In the genomic region with DNA sequence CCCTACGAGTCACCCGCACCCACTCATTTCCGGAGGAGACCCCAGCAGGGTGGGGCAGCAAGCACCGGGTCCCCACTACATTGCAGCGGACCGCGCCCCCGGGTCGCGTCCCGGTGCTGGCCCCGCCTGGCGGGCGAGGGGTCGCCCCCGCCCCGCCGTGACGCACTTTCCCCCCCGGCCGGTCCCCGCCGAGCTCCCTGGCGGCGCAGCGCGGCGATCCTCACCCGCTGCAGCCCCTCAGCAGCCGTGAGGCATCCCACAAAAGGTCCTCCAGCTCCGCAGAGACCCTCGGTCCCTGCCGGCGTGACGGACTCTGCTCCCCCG, we compare ENCODE assay signal across 8 cellular contexts.
DNase-seq lines count a peak whose midpoint lies in the region; ATAC-seq and TF ChIP-seq lines count a peak whose summit lies in the region.

No MANE protein-coding gene starts in this region.

- H3K9me3 ChIP-seq in neutrophil: no peaks in the 10 kb centered on the region

- H3K36me3 ChIP-seq in neutrophil: no peaks in the 10 kb centered on the region

- peaks cover 15 to 18% of the 10 kb centered on the region in 2 experiments for H3K4me1 ChIP-seq in neutrophil (ENCODE audit: control insufficient read depth in 1 of 2, insufficient read depth in 1 of 2, low read depth in 1 of 2, low read length in 1 of 2)

- peak overlapping the region; percentile 49 to 52 for H3K4me3 ChIP-seq in neutrophil (ENCODE audit: low read depth in 1 of 2, low read length in 1 of 2)

- no peak overlapping the region for H3K27ac ChIP-seq in neutrophil

- H3K27me3 ChIP-seq in neutrophil: peaks cover 100% of the 10 kb centered on the region

- DNase-seq in AG20443 (ENCODE audit: low spot score): peak; percentile 72
- DNase-seq in activated CD8-positive, alpha-beta memory T cell treated with anti-CD3 and anti-CD28 coated beads, Interleukin-2, amount 50 U/mL, for 4 hours: peak; percentile 35
- peak; percentile 6 for DNase-seq in foreskin melanocyte
- DNase-seq in NOMO-1 treated with dmso at 0.1 percent for 144 hours (lab: John Stamatoyannopoulos, UW; ENCODE audit: unreplicated experiment): no peak

- peak; percentile 27 for ATAC-seq in GM19351 (IDR thresholded peaks at IDR 0.05; ENCODE audit: unreplicated experiment)
- peak; percentile 23 for ATAC-seq in HG03342 (IDR thresholded peaks at IDR 0.05; ENCODE audit: unreplicated experiment)
- no peak for ATAC-seq in GM18873 (IDR thresholded peaks at IDR 0.05; ENCODE audit: low FRiP score, unreplicated experiment)

- no peak for TF ChIP-seq CTCF in neutrophil (IDR thresholded peaks at IDR 0.05)
